Comparison of ENCODE assay signal across 12 cellular contexts in the genomic region with DNA sequence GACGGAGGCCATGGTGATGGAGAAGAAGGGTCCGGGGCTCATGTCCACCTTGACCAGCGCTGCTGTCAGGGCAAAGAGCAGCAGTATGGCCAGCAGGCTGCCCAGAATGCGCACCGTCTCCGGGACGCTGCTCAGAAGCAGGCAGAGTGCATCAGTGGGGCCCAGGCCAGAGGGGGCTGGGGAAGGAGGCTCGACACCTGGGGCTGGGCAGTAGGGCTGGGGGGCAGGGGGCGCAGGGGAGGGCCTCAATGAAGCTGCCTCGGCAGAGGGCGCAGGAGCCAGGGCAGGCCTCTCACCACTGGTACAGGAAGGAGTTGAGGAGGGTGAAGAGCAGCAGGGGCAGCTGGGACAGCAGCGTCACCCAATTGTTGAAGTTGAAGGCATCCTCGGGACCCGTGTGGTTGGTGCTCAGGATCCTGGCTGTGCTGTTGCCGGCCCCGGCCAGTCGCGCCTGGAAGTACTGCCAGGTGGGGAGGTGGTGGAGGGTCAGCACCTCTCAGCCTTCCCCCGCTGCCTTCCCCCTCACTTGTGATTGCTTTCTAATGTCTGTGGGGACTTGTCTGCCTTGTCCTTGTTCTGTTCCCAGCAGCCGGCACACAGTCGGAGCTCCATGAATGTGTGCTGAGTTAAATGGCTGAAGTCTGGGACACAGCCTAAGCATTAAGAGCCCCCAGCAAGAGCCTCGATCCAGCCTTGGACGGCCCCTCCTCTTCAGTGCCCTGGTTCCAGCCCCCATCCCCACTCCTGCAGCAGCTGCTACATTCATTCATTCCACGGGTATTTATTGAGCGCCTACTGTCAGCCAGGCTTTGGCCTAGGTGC. TPM values are rescaled to one million over a fixed set of nuclear protein-coding genes. Genes with fewer than 3 reads are reported as not detected.
DNase-seq lines count a peak whose midpoint lies in the region; ATAC-seq, FAIRE-seq and TF ChIP-seq lines count a peak whose summit lies in the region.
"Had no signal": no experiment of that assay in that cellular context is flagged by ENCODE, and none has a peak within 500 bp of the region (broad histone marks: within the 10 kb centered on the region; RNA-seq: fewer than 3 reads in every experiment).

No MANE protein-coding gene starts in this region.

- H3K27ac ChIP-seq in CD4-positive, alpha-beta memory T cell (ENCODE audit: low read depth, low read length), result no peak overlapping the region
- no peak overlapping the region for H3K27ac ChIP-seq in HUES6 (ENCODE audit: low read depth, low read length)
- no peak overlapping the region for H3K27ac ChIP-seq in astrocyte (ENCODE audit: low read depth, low read length)
- no peak overlapping the region for H3K27ac ChIP-seq in naive thymus-derived CD4-positive, alpha-beta T cell (ENCODE audit: low read depth, low read length)
- no peak overlapping the region for H3K27ac ChIP-seq in sigmoid colon

- DNase-seq in CD4-positive, alpha-beta memory T cell, result no peak
- DNase-seq in astrocyte (ENCODE audit: low read depth), result no peak
- DNase-seq in naive thymus-derived CD4-positive, alpha-beta T cell, result no peak
- no peak for DNase-seq in sigmoid colon
- no peak for DNase-seq in mucosa of gallbladder (ENCODE audit: low spot score)
- DNase-seq in HT-29 (ENCODE audit: low spot score), result no peak
- no peak for DNase-seq in activated gamma-delta T cell treated with Interleukin-2 at 50 U/mL for 16 hours
- DNase-seq: activated CD8-positive, alpha-beta memory T cell treated with anti-CD3 and anti-CD28 coated beads, Interleukin-2, amount 10 ng/mL, durations not matched to agents 7 days and 5 days; stimulated activated CD4-positive, alpha-beta T cell treated with anti-CD3 and anti-CD28 coated beads, Interleukin-2, amount 100 ng/mL, for 24 hours; stimulated activated naive CD4-positive, alpha-beta T cell treated with Interleukin-2 at 50 U/mL for 16 hours had no signal

- H3K36me3 Mint-ChIP-seq in CD4-positive, alpha-beta memory T cell, result peaks cover 0 to 2% of the 10 kb centered on the region in 2 donors
- H3K36me3 Mint-ChIP-seq in astrocyte (ENCODE audit: low read depth, unreplicated experiment), result peaks cover 5% of the 10 kb centered on the region
- H3K36me3 Mint-ChIP-seq in naive thymus-derived CD4-positive, alpha-beta T cell, result no peaks in the 10 kb centered on the region
- H3K36me3 Mint-ChIP-seq: activated CD8-positive, alpha-beta memory T cell treated with anti-CD3 and anti-CD28 coated beads, Interleukin-2, amount 10 ng/mL, durations not matched to agents 7 days and 5 days had no signal

- peaks cover 5 to 17% (median 12%) of the 10 kb centered on the region in 4 donors for H3K4me1 Mint-ChIP-seq in CD4-positive, alpha-beta memory T cell
- peaks cover 10% of the 10 kb centered on the region for H3K4me1 Mint-ChIP-seq in astrocyte (ENCODE audit: low read depth, unreplicated experiment)
- H3K4me1 Mint-ChIP-seq in naive thymus-derived CD4-positive, alpha-beta T cell, result peaks cover 0 to 24% (median 13%) of the 10 kb centered on the region in 7 donors

- TF ChIP-seq CTCF in astrocyte (IDR thresholded peaks at IDR 0.05; ENCODE audit: insufficient read depth, low read depth, low read length) (no peak), sigmoid colon (IDR thresholded peaks at IDR 0.05) (no peak)

- no peak for FAIRE-seq in astrocyte (lab: Jason Lieb, UNC)

- H3K36me3 ChIP-seq in CD4-positive, alpha-beta memory T cell (ENCODE audit: insufficient read depth, low read length), result no peaks in the 10 kb centered on the region
- H3K36me3 ChIP-seq in HUES6 (ENCODE audit: control insufficient read depth, insufficient read depth, low read length), result peaks cover 47% of the 10 kb centered on the region
- no peaks in the 10 kb centered on the region for H3K36me3 ChIP-seq in astrocyte (ENCODE audit: insufficient read depth, low read length)
- H3K36me3 ChIP-seq in naive thymus-derived CD4-positive, alpha-beta T cell (ENCODE audit: control insufficient read depth in 2 of 3, insufficient read depth in 3 of 3, low read length in 3 of 3), result peaks cover 0 to 8% (median 0%) of the 10 kb centered on the region in 3 experiments
- no peaks in the 10 kb centered on the region for H3K36me3 ChIP-seq in sigmoid colon

- no peaks in the 10 kb centered on the region for H3K27me3 Mint-ChIP-seq in CD4-positive, alpha-beta memory T cell
- no peaks in the 10 kb centered on the region for H3K27me3 Mint-ChIP-seq in astrocyte (ENCODE audit: low read depth, unreplicated experiment)
- no peaks in the 10 kb centered on the region for H3K27me3 Mint-ChIP-seq in naive thymus-derived CD4-positive, alpha-beta T cell
- H3K27me3 Mint-ChIP-seq: activated CD8-positive, alpha-beta memory T cell treated with anti-CD3 and anti-CD28 coated beads, Interleukin-2, amount 10 ng/mL, durations not matched to agents 7 days and 5 days had no signal

- no peak for TF ChIP-seq POLR2A in sigmoid colon (IDR thresholded peaks at IDR 0.05)

- H3K4me3 ChIP-seq in CD4-positive, alpha-beta memory T cell (ENCODE audit: low read length in 2 of 2), result no peak overlapping the region
- H3K4me3 ChIP-seq in HUES6 (ENCODE audit: low read depth, low read length), result peak overlapping the region; percentile 62
- H3K4me3 ChIP-seq in astrocyte (ENCODE audit: insufficient read depth, low read depth, low read length), result no peak overlapping the region
- no peak overlapping the region for H3K4me3 ChIP-seq in naive thymus-derived CD4-positive, alpha-beta T cell (ENCODE audit: low read length)
- no peak overlapping the region for H3K4me3 ChIP-seq in sigmoid colon

- WGBS in sigmoid colon, 2 donors, result 89 to 90% methylated on average over 25 of the region's 25 CpGs

- no peaks in the 10 kb centered on the region for H4K20me1 ChIP-seq in astrocyte (ENCODE audit: insufficient read depth, low read length)

- intact Hi-C loops in CD4-positive, alpha-beta memory T cell (cut with micrococcal nuclease), result no loop called here
- intact Hi-C loops in naive thymus-derived CD4-positive, alpha-beta T cell (cut with micrococcal nuclease), result no loop called here
- intact Hi-C loops in sigmoid colon (cut with DNase I), result no loop called here

- no peaks in the 10 kb centered on the region for H3K9me3 Mint-ChIP-seq in CD4-positive, alpha-beta memory T cell
- H3K9me3 Mint-ChIP-seq in astrocyte (ENCODE audit: unreplicated experiment), result no peaks in the 10 kb centered on the region
- H3K9me3 Mint-ChIP-seq in naive thymus-derived CD4-positive, alpha-beta T cell, result no peaks in the 10 kb centered on the region
- H3K9me3 Mint-ChIP-seq: T-helper 1 cell treated with Interleukin-12 subunit alpha and Interleukin-12 subunit beta and Interleukin-4 antibody, amounts not matched to agents 30 μg/mL and 1 μg/mL, for 36 hours had no signal

- no peaks in the 10 kb centered on the region for H3K27me3 ChIP-seq in CD4-positive, alpha-beta memory T cell (ENCODE audit: insufficient read depth, low read length)
- H3K27me3 ChIP-seq in HUES6 (ENCODE audit: control insufficient read depth, insufficient read depth, low read length) (no peaks in the 10 kb centered on the region), astrocyte (ENCODE audit: insufficient read depth, low read length) (peaks cover 16% of the 10 kb centered on the region), sigmoid colon (peaks cover 10 to 46% (median 35%) of the 10 kb centered on the region in 3 donors)
- no peaks in the 10 kb centered on the region for H3K27me3 ChIP-seq in naive thymus-derived CD4-positive, alpha-beta T cell (ENCODE audit: control insufficient read depth in 2 of 2, insufficient read depth in 2 of 2, low read length in 2 of 2)

- no peaks in the 10 kb centered on the region for H3K9me3 ChIP-seq in CD4-positive, alpha-beta memory T cell (ENCODE audit: control insufficient read depth in 1 of 2, low read length in 2 of 2)
- H3K9me3 ChIP-seq in HUES6 (ENCODE audit: control insufficient read depth, insufficient read depth, low read depth, low read length) (no peaks in the 10 kb centered on the region), astrocyte (ENCODE audit: insufficient read depth, low read depth, low read length) (no peaks in the 10 kb centered on the region), sigmoid colon (no peaks in the 10 kb centered on the region)
- H3K9me3 ChIP-seq in naive thymus-derived CD4-positive, alpha-beta T cell (ENCODE audit: control insufficient read depth in 2 of 3, low read length in 3 of 3), result no peaks in the 10 kb centered on the region

- CTCF ChIA-PET in CD4-positive, alpha-beta memory T cell (lab: Charles Lee; ENCODE audit: partially characterized antibody), result interaction anchor here (1.2 to 7.2 kb wide), 2 partner anchors 16 to 58 kb away, joined by 3 to 69 read pairs; no protein-coding TSS in a partner anchor
- CTCF ChIA-PET in naive thymus-derived CD4-positive, alpha-beta T cell (lab: Charles Lee), result interaction anchor here (1.4 kb wide), 1 partner anchor 17 kb away, joined by 5 read pairs; no protein-coding TSS in a partner anchor

- peak overlapping the region; percentile 50 for H3K4me2 ChIP-seq in astrocyte (ENCODE audit: low read length)

- H3K79me2 ChIP-seq in astrocyte (ENCODE audit: insufficient read depth, low read length), result no peaks in the 10 kb centered on the region

- peak overlapping the region in 2 of 7 donors; percentile 9 to 63 for H3K27ac Mint-ChIP-seq in CD4-positive, alpha-beta memory T cell
- H3K27ac Mint-ChIP-seq in astrocyte (ENCODE audit: unreplicated experiment), result no peak overlapping the region
- peak overlapping the region in 2 of 9 donors; percentile 38 to 46 for H3K27ac Mint-ChIP-seq in naive thymus-derived CD4-positive, alpha-beta T cell
- H3K27ac Mint-ChIP-seq: activated CD8-positive, alpha-beta memory T cell treated with anti-CD3 and anti-CD28 coated beads, Interleukin-2, amount 10 ng/mL, durations not matched to agents 7 days and 5 days; T-helper 1 cell treated with Interleukin-12 subunit alpha and Interleukin-12 subunit beta and Interleukin-4 antibody, amounts not matched to agents 30 μg/mL and 1 μg/mL, for 36 hours had no signal

- H2AFZ ChIP-seq in astrocyte (ENCODE audit: low read depth, low read length), result no peak overlapping the region

- peaks cover 12% of the 10 kb centered on the region for H3K4me1 ChIP-seq in CD4-positive, alpha-beta memory T cell (ENCODE audit: insufficient read depth, low read length)
- peaks cover 20% of the 10 kb centered on the region for H3K4me1 ChIP-seq in HUES6 (ENCODE audit: control insufficient read depth, insufficient read depth, low read length)
- H3K4me1 ChIP-seq in astrocyte (ENCODE audit: insufficient read depth, low read length), result peaks cover 12% of the 10 kb centered on the region
- H3K4me1 ChIP-seq in naive thymus-derived CD4-positive, alpha-beta T cell (ENCODE audit: control insufficient read depth in 2 of 2, insufficient read depth in 2 of 2, low read length in 2 of 2), result peaks cover 4 to 8% of the 10 kb centered on the region in 2 donors
- peaks cover 0 to 20% (median 18%) of the 10 kb centered on the region in 4 donors for H3K4me1 ChIP-seq in sigmoid colon

- TF ChIP-seq EP300 in sigmoid colon (IDR thresholded peaks at IDR 0.05), result no peak

- POLR2A ChIA-PET in CD4-positive, alpha-beta memory T cell (lab: Charles Lee; ENCODE audit: partially characterized antibody), result interaction anchor here (0.5 kb wide), 1 partner anchor 264 kb away, joined by 3 read pairs; no protein-coding TSS in a partner anchor
- POLR2A ChIA-PET in naive thymus-derived CD4-positive, alpha-beta T cell (lab: Charles Lee), result interaction anchor here (1.5 to 4.8 kb wide), 2 partner anchors 23 to 34 kb away, joined by 3 to 58 read pairs; partner anchors contain the start of genes B4GAT1 and BRMS1

- no peak for ATAC-seq in naive thymus-derived CD4-positive, alpha-beta T cell
- ATAC-seq: activated CD8-positive, alpha-beta memory T cell treated with anti-CD3 and anti-CD28 coated beads, Interleukin-2, amount 10 ng/mL, durations not matched to agents 7 days and 5 days had no signal

- H3K9ac ChIP-seq in HUES6 (ENCODE audit: low read length) (peak overlapping the region; percentile 65), astrocyte (ENCODE audit: low read length) (no peak overlapping the region)

- H3K4me3 Mint-ChIP-seq in CD4-positive, alpha-beta memory T cell, result peak overlapping the region in 5 of 8 donors; percentile 19 to 91 (median 62)
- peak overlapping the region; percentile 88 for H3K4me3 Mint-ChIP-seq in astrocyte (ENCODE audit: unreplicated experiment)
- H3K4me3 Mint-ChIP-seq in naive thymus-derived CD4-positive, alpha-beta T cell, result peak overlapping the region in 9 of 10 donors; percentile 0 to 96 (median 41)

RNA-seq across cellular contexts. Expression of gene SLC29A2, which starts 2.3 kb away (rescaled TPM):
- 10 to 100 TPM; 15.0 to 15.5 TPM for total RNA-seq in CD4-positive, alpha-beta memory T cell
- polyA plus RNA-seq in CD4-positive, alpha-beta memory T cell, result 1 to 10 TPM in 1 of 2 donors, under 1 TPM in 1; 0.87 to 3.1 TPM
- total RNA-seq in astrocyte (5.0 and 6.6 TPM in 2 replicates), sigmoid colon (under 1 TPM; 0.41 to 0.99 (median 0.63) TPM), mucosa of gallbladder (19.0 TPM)
- total RNA-seq in naive thymus-derived CD4-positive, alpha-beta T cell, result 10 to 100 TPM in 3 of 5 experiments, 1 to 10 TPM in 2; 6.0 to 18.9 (median 12.0) TPM
- 1 to 10 TPM; 2.7 to 6.2 TPM for polyA plus RNA-seq in naive thymus-derived CD4-positive, alpha-beta T cell
- 10 to 100 TPM in 1 of 3 donors, 1 to 10 TPM in 2; 2.4 to 28.0 (median 2.5) TPM for polyA plus RNA-seq in sigmoid colon
- total RNA-seq in HT-29 (2014; rRNA removed; shearing (Covaris generic)), result 40.3 and 44.9 TPM in 2 replicates

RNA-seq across cellular contexts. Expression of gene B4GAT1, which starts 21.9 kb away (rescaled TPM):
- 1 to 10 TPM; 9.7 to 9.8 TPM for total RNA-seq in CD4-positive, alpha-beta memory T cell
- 10 to 100 TPM; 12.2 to 12.7 TPM for polyA plus RNA-seq in CD4-positive, alpha-beta memory T cell
- total RNA-seq in astrocyte, result 25.2 and 28.4 TPM in 2 replicates
- total RNA-seq in naive thymus-derived CD4-positive, alpha-beta T cell, result 10 to 100 TPM in 2 of 5 experiments, 1 to 10 TPM in 3; 2.2 to 11.8 (median 7.6) TPM
- polyA plus RNA-seq in naive thymus-derived CD4-positive, alpha-beta T cell, result 10 to 100 TPM; 13.5 to 18.2 TPM
- total RNA-seq in sigmoid colon, result 10 to 100 TPM; 41.4 to 43.5 (median 43.1) TPM
- polyA plus RNA-seq in sigmoid colon, result 10 to 100 TPM in 1 of 3 donors, 1 to 10 TPM in 2; 4.2 to 17.4 (median 4.8) TPM
- total RNA-seq in mucosa of gallbladder, result 43.8 TPM
- total RNA-seq in HT-29 (2014; rRNA removed; shearing (Covaris generic)), result 26.8 and 30.5 TPM in 2 replicates

RNA-seq across cellular contexts. Expression of gene BRMS1, which starts 24.4 kb away (rescaled TPM):
- 10 to 100 TPM; 49.8 to 50.8 TPM for total RNA-seq in CD4-positive, alpha-beta memory T cell
- 10 to 100 TPM; 70.3 to 78.7 TPM for polyA plus RNA-seq in CD4-positive, alpha-beta memory T cell
- total RNA-seq in astrocyte (43.5 and 47.8 TPM in 2 replicates), sigmoid colon (10 to 100 TPM; 20.2 to 36.2 (median 24.9) TPM), mucosa of gallbladder (32.2 TPM)
- total RNA-seq in naive thymus-derived CD4-positive, alpha-beta T cell, result 10 to 100 TPM; 35.9 to 50.8 (median 48.4) TPM
- 10 to 100 TPM; 56.7 to 73.5 TPM for polyA plus RNA-seq in naive thymus-derived CD4-positive, alpha-beta T cell
- 10 to 100 TPM; 65.4 to 81.8 (median 72.1) TPM for polyA plus RNA-seq in sigmoid colon
- 74.9 and 92.2 TPM in 2 replicates for total RNA-seq in HT-29 (2014; rRNA removed; shearing (Covaris generic))

RNA-seq across cellular contexts. Expression of gene RIN1, which starts 33.0 kb away (rescaled TPM):
- 10 to 100 TPM in 1 of 2 experiments, 1 to 10 TPM in 1; 5.8 to 10.1 TPM for total RNA-seq in CD4-positive, alpha-beta memory T cell
- polyA plus RNA-seq in CD4-positive, alpha-beta memory T cell, result 1 to 10 TPM; 2.1 to 4.9 TPM
- total RNA-seq in astrocyte, result 8.5 and 12.0 TPM in 2 replicates
- total RNA-seq in naive thymus-derived CD4-positive, alpha-beta T cell, result 10 to 100 TPM in 3 of 5 experiments, 1 to 10 TPM in 2; 1.4 to 22.9 (median 12.3) TPM
- 1 to 10 TPM; 2.6 to 9.1 TPM for polyA plus RNA-seq in naive thymus-derived CD4-positive, alpha-beta T cell
- 1 to 10 TPM in 3 of 4 donors, under 1 TPM in 1; 0.68 to 6.1 (median 2.4) TPM for total RNA-seq in sigmoid colon
- polyA plus RNA-seq in sigmoid colon, result 10 to 100 TPM in 1 of 3 donors, 1 to 10 TPM in 2; 2.4 to 10.2 (median 3.2) TPM
- 16.0 TPM for total RNA-seq in mucosa of gallbladder
- 18.8 and 21.0 TPM in 2 replicates for total RNA-seq in HT-29 (2014; rRNA removed; shearing (Covaris generic))

RNA-seq across cellular contexts. Expression of gene NPAS4, which starts 51.6 kb away (rescaled TPM):
- not detected for total RNA-seq in CD4-positive, alpha-beta memory T cell
- polyA plus RNA-seq in CD4-positive, alpha-beta memory T cell, result not detected
- total RNA-seq in astrocyte (0.20 and 0.50 TPM in 2 replicates), sigmoid colon (1 to 10 TPM in 1 of 4 donors, under 1 TPM in 3; 0.49 to 2.5 (median 0.83) TPM), mucosa of gallbladder (1.5 TPM)
- total RNA-seq in naive thymus-derived CD4-positive, alpha-beta T cell, result under 1 TPM in 1 of 5 experiments, not detected in 4; 0.53 TPM
- not detected for polyA plus RNA-seq in naive thymus-derived CD4-positive, alpha-beta T cell
- under 1 TPM in 1 of 3 donors, not detected in 2; 0.19 TPM for polyA plus RNA-seq in sigmoid colon
- total RNA-seq in HT-29 (2014; rRNA removed; shearing (Covaris generic)), result not detected in 2 replicates
